ENCODE assay signal across 23 cellular contexts in genomic region chr1:160308451-160309182, GRCh38. TPM values are rescaled to one million over a fixed set of nuclear protein-coding genes. Genes with fewer than 3 reads are reported as not detected.
DNase-seq lines count a peak whose midpoint lies in the region; ATAC-seq and TF ChIP-seq lines count a peak whose summit lies in the region.
"Had no signal": no experiment of that assay in that cellular context is flagged by ENCODE, and none has a peak within 500 bp of the region (broad histone marks: within the 10 kb centered on the region; RNA-seq: fewer than 3 reads in every experiment).

No MANE protein-coding gene starts in this region.

- no peak for ATAC-seq in GM18873 (IDR thresholded peaks at IDR 0.05; ENCODE audit: low FRiP score, unreplicated experiment)
- ATAC-seq: A549, GM12878 had no signal

- H3K4me3 ChIP-seq in ACC112 (ENCODE audit: low read depth, low read length) (no peak overlapping the region), H7 (ENCODE audit: insufficient read depth, low read depth, low read length) (no peak overlapping the region)
- H3K4me3 ChIP-seq: A549, GM12878 had no signal

- peaks cover 23% of the 10 kb centered on the region for H3K4me1 ChIP-seq in ACC112 (ENCODE audit: control insufficient read depth, insufficient read depth, low read length, unreplicated experiment)
- H3K4me1 ChIP-seq: A549 had no signal

- H3K36me3 ChIP-seq in ACC112 (ENCODE audit: insufficient read depth, low read length) (peaks cover 67% of the 10 kb centered on the region), H7 (replicated peaks; ENCODE audit: control insufficient read depth, insufficient read depth, low read length) (peaks cover 42% of the 10 kb centered on the region)

- TF ChIP-seq CTCF in chondrocyte (IDR thresholded peaks at IDR 0.05): no peak

- H2AFZ ChIP-seq in ACC112 (ENCODE audit: low read length, unreplicated experiment): no peak overlapping the region

- no peaks in the 10 kb centered on the region for H3K9me3 Mint-ChIP-seq in chondrocyte (ENCODE audit: low read depth)
- H3K9me3 Mint-ChIP-seq: activated naive CD4-positive, alpha-beta T cell treated with anti-CD3 and anti-CD28 coated beads, Interleukin-2, amount 10 ng/mL, durations not matched to agents 7 days and 5 days; mesothelial cell of epicardium had no signal

- DNase-seq in H7 (peak; percentile 59), chondrocyte (ENCODE audit: low spot score) (no peak), iPS-NIHi11 (ENCODE audit: low spot score) (peak; percentile 15), NCI-H187 (lab: John Stamatoyannopoulos, UW) (no peak), NCI-H2029 (lab: John Stamatoyannopoulos, UW) (no peak), NOMO-1 (lab: John Stamatoyannopoulos, UW; ENCODE audit: unreplicated experiment in 2 of 2) (no peak)
- DNase-seq: activated CD4-positive, alpha-beta T cell treated with anti-CD3 and anti-CD28 coated beads, Interleukin-2, amount 50 U/mL, for 48 hours; activated naive CD4-positive, alpha-beta T cell treated with anti-CD3 and anti-CD28 coated beads, Interleukin-2, amount 10 ng/mL, durations not matched to agents 7 days and 5 days; activated T-cell treated with anti-CD3 and anti-CD28 coated beads for 4 hours; DMS 273 treated with DMSO at 0.1 percent for 48 hours; foreskin melanocyte; GF-D8; Kasumi-1; left cardiac atrium; NCI-H1105; NCI-H524 treated with DMSO at 0.1 percent for 48 hours; T-helper 1 cell had no signal

- H3K27me3 Mint-ChIP-seq in chondrocyte (ENCODE audit: low read depth): no peaks in the 10 kb centered on the region
- H3K27me3 Mint-ChIP-seq: activated naive CD4-positive, alpha-beta T cell treated with anti-CD3 and anti-CD28 coated beads, Interleukin-2, amount 10 ng/mL, durations not matched to agents 7 days and 5 days had no signal

- no peak overlapping the region for H3K4me3 Mint-ChIP-seq in chondrocyte (ENCODE audit: unreplicated experiment)
- H3K4me3 Mint-ChIP-seq: activated naive CD4-positive, alpha-beta T cell treated with anti-CD3 and anti-CD28 coated beads, Interleukin-2, amount 10 ng/mL, durations not matched to agents 7 days and 5 days; mesothelial cell of epicardium had no signal

- peak overlapping the region; percentile 72 for H3K27ac Mint-ChIP-seq in chondrocyte (ENCODE audit: unreplicated experiment)
- H3K27ac Mint-ChIP-seq: activated naive CD4-positive, alpha-beta T cell treated with anti-CD3 and anti-CD28 coated beads, Interleukin-2, amount 10 ng/mL, durations not matched to agents 7 days and 5 days; mesothelial cell of epicardium had no signal

- H3K27me3 ChIP-seq in ACC112 (ENCODE audit: insufficient read depth, low read length): no peaks in the 10 kb centered on the region
- H3K27me3 ChIP-seq in H7 (ENCODE audit: control insufficient read depth, insufficient read depth, low read length): no peaks in the 10 kb centered on the region

- peaks cover 58% of the 10 kb centered on the region for H3K36me3 Mint-ChIP-seq in chondrocyte (ENCODE audit: low read depth)

- peaks cover 8% of the 10 kb centered on the region for H3K4me1 Mint-ChIP-seq in chondrocyte (ENCODE audit: low read depth)
- H3K4me1 Mint-ChIP-seq: activated naive CD4-positive, alpha-beta T cell treated with anti-CD3 and anti-CD28 coated beads, Interleukin-2, amount 10 ng/mL, durations not matched to agents 7 days and 5 days; mesothelial cell of epicardium had no signal

- peaks cover 25% of the 10 kb centered on the region for H3K79me2 ChIP-seq in ACC112 (ENCODE audit: control insufficient read depth, insufficient read depth, low read length, unreplicated experiment)

- peak overlapping the region; percentile 94 for H3K27ac ChIP-seq in ACC112 (ENCODE audit: low read depth, low read length)
- H3K27ac ChIP-seq: A549, C4-2B had no signal

RNA-seq across cellular contexts. Expression of gene PEX19, which starts 23.7 kb away (rescaled TPM):
- total RNA-seq in H7 (2014; rRNA removed; shearing (Covaris generic)): 81.9 and 107 TPM in 2 replicates
- total RNA-seq in chondrocyte: 40.9 to 52.9 TPM (median 43.8 TPM) in 3 replicates

RNA-seq across cellular contexts. Expression of gene COPA, which starts 34.4 kb away (rescaled TPM):
- total RNA-seq in H7 (2014; rRNA removed; shearing (Covaris generic)): 167 and 175 TPM in 2 replicates
- 223 to 284 TPM (median 239 TPM) in 3 replicates for total RNA-seq in chondrocyte

RNA-seq across cellular contexts. Expression of gene NCSTN, which starts 34.6 kb away (rescaled TPM):
- 83.4 and 94.3 TPM in 2 replicates for total RNA-seq in H7 (2014; rRNA removed; shearing (Covaris generic))
- 94.6 to 112 TPM (median 107 TPM) in 3 replicates for total RNA-seq in chondrocyte

RNA-seq across cellular contexts. Expression of gene DCAF8, which starts 46.3 kb away (rescaled TPM):
- total RNA-seq in H7 (2014; rRNA removed; shearing (Covaris generic)): 129 and 184 TPM in 2 replicates
- total RNA-seq in chondrocyte: 88.4 to 130 TPM (median 93.7 TPM) in 3 replicates

RNA-seq across cellular contexts. Expression of gene NHLH1, which starts 58.3 kb away (rescaled TPM):
- total RNA-seq in H7 (2014; rRNA removed; shearing (Covaris generic)): 0.21 and 0.30 TPM in 2 replicates
- total RNA-seq in chondrocyte: 0.17 to 0.18 TPM in 2 of 3 replicates, not detected in the other

Comparison
In these comparisons a context has a peak if more than half of its experiments do, and no peak if none do; other contexts are left out.
1. DNase-seq: peak in H7 (single experiment) and iPS-NIHi11 (single experiment); none in chondrocyte (single experiment), NCI-H187 (0 of 2), NCI-H2029 (single experiment) and NOMO-1 (0 of 2).